ENCODE assay signal across 11 cellular contexts in the genomic region with DNA sequence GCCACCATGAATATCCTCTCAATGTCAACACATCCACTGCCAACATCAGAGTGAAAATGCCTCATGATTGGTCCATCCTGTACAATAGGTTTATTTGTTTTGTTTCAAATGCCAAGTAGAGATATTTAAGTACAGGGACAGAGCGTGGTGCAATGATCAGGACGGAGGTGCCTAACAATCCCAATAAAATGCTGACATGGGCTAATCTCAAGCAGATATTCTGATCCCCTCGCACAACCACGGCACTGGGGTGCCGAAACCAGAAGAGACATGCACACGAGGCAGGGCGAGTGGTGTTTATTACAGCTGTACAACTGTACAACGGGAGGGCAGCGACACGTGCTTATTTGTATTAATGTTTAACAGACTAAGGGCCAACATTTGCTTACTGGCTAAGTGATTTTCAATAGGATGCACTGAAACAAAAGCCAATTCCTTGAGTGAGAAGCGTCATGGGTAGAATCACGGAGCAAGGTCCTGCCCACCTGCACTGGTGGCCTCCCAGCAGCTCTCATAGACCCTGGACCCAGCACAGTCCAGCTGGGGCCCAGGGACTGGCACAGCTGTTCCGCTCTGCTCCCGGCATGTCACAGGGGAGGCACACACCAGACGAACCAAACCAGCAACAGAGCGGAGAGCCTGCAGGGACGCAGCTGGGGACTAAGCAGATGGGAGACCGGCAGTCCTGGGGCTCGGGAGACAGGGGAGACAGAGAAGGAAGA.
A peak's percentile ranks its signal among the peaks of the same experiment; 100 is the strongest.
DNase-seq lines count a peak whose midpoint lies in the region; ATAC-seq lines count a peak whose summit lies in the region.
"Had no signal": no experiment of that assay in that cellular context is flagged by ENCODE, and none has a peak within 500 bp of the region (broad histone marks: within the 10 kb centered on the region; RNA-seq: fewer than 3 reads in every experiment).

No MANE protein-coding gene starts in this region.

- peaks cover 57% of the 10 kb centered on the region for H3K4me1 Mint-ChIP-seq in T-helper 2 cell treated with Interferon-gamma antibody and Interleukin-4, amounts not matched to agents 5 μg/mL and 100 μg/mL, for 36 hours (ENCODE audit: low read depth)
- peaks cover 75% of the 10 kb centered on the region for H3K4me1 Mint-ChIP-seq in stimulated activated effector memory CD8-positive, alpha-beta T cell treated with anti-CD3 and anti-CD28 coated beads, Interleukin-12 subunit alpha, Interleukin-12 subunit beta, amount 100 ng/mL, for 72 hours

- no peak for ATAC-seq in stimulated activated effector memory CD8-positive, alpha-beta T cell treated with anti-CD3 and anti-CD28 coated beads, Interleukin-12 subunit alpha, Interleukin-12 subunit beta, amount 100 ng/mL, for 72 hours
- ATAC-seq in HG02870 (IDR thresholded peaks at IDR 0.05; ENCODE audit: unreplicated experiment) = no peak
- ATAC-seq: Panc1 had no signal

- DNase-seq in T-helper 2 cell treated with Interferon-gamma antibody and Interleukin-4, amounts not matched to agents 5 μg/mL and 100 μg/mL, for 36 hours (ENCODE audit: low spot score) = no peak
- no peak for DNase-seq in T-helper 2 cell
- DNase-seq in SJCRH30 = peak; percentile 43 to 65
- DNase-seq in stimulated activated effector memory CD8-positive, alpha-beta T cell treated with anti-CD3 and anti-CD28 coated beads, Interleukin-12 subunit alpha, Interleukin-12 subunit beta, amount 100 ng/mL, for 72 hours (ENCODE audit: low spot score in 2 of 2) = no peak
- no peak for DNase-seq in AG20443 (ENCODE audit: low spot score)
- no peak for DNase-seq in CD1c-positive myeloid dendritic cell (ENCODE audit: extremely low spot score)
- DNase-seq: activated CD4-positive, alpha-beta T cell treated with anti-CD3 and anti-CD28 coated beads for 48 hours had no signal

- H3K4me3 ChIP-seq in SJCRH30 = no peak overlapping the region
- H3K4me3 ChIP-seq: cardiac muscle cell had no signal

- H3K9me3 ChIP-seq in SJCRH30 (replicated peaks) = no peaks in the 10 kb centered on the region

- no peaks in the 10 kb centered on the region for H3K9me3 Mint-ChIP-seq in T-helper 2 cell treated with Interferon-gamma antibody and Interleukin-4, amounts not matched to agents 5 μg/mL and 100 μg/mL, for 36 hours
- H3K9me3 Mint-ChIP-seq in stimulated activated effector memory CD8-positive, alpha-beta T cell treated with anti-CD3 and anti-CD28 coated beads, Interleukin-12 subunit alpha, Interleukin-12 subunit beta, amount 100 ng/mL, for 72 hours = no peaks in the 10 kb centered on the region

- H3K36me3 Mint-ChIP-seq in T-helper 2 cell treated with Interferon-gamma antibody and Interleukin-4, amounts not matched to agents 5 μg/mL and 100 μg/mL, for 36 hours (ENCODE audit: low read depth) = peaks cover 11% of the 10 kb centered on the region
- H3K36me3 Mint-ChIP-seq in stimulated activated effector memory CD8-positive, alpha-beta T cell treated with anti-CD3 and anti-CD28 coated beads, Interleukin-12 subunit alpha, Interleukin-12 subunit beta, amount 100 ng/mL, for 72 hours = peaks cover 13% of the 10 kb centered on the region

- H3K4me3 Mint-ChIP-seq in T-helper 2 cell treated with Interferon-gamma antibody and Interleukin-4, amounts not matched to agents 5 μg/mL and 100 μg/mL, for 36 hours = peak overlapping the region; percentile 38
- peak overlapping the region; percentile 55 for H3K4me3 Mint-ChIP-seq in stimulated activated effector memory CD8-positive, alpha-beta T cell treated with anti-CD3 and anti-CD28 coated beads, Interleukin-12 subunit alpha, Interleukin-12 subunit beta, amount 100 ng/mL, for 72 hours

- peaks cover 34% of the 10 kb centered on the region for H3K4me1 ChIP-seq in SJCRH30

- peak overlapping the region; percentile 51 for H3K27ac Mint-ChIP-seq in T-helper 2 cell treated with Interferon-gamma antibody and Interleukin-4, amounts not matched to agents 5 μg/mL and 100 μg/mL, for 36 hours
- peak overlapping the region; percentile 38 for H3K27ac Mint-ChIP-seq in stimulated activated effector memory CD8-positive, alpha-beta T cell treated with anti-CD3 and anti-CD28 coated beads, Interleukin-12 subunit alpha, Interleukin-12 subunit beta, amount 100 ng/mL, for 72 hours

- H3K27me3 ChIP-seq in SJCRH30 (no peaks in the 10 kb centered on the region), layer of hippocampus (ENCODE audit: control insufficient read depth, insufficient read depth, low read length) (no peaks in the 10 kb centered on the region)
- H3K27me3 ChIP-seq: cardiac muscle cell had no signal

- no peak overlapping the region for H3K27ac ChIP-seq in SJCRH30
- peak overlapping the region; percentile 73 for H3K27ac ChIP-seq in layer of hippocampus (ENCODE audit: low read depth, low read length)
- H3K27ac ChIP-seq: cardiac muscle cell had no signal

- no peaks in the 10 kb centered on the region for H3K36me3 ChIP-seq in SJCRH30
- H3K36me3 ChIP-seq: cardiac muscle cell had no signal

- no peaks in the 10 kb centered on the region for H3K27me3 Mint-ChIP-seq in T-helper 2 cell treated with Interferon-gamma antibody and Interleukin-4, amounts not matched to agents 5 μg/mL and 100 μg/mL, for 36 hours (ENCODE audit: low read depth)

Comparison
In these comparisons a context has a peak if more than half of its experiments do, and no peak if none do; other contexts are left out.
1. DNase-seq: peak in SJCRH30 (2 of 2); none in T-helper 2 cell treated with Interferon-gamma antibody and Interleukin-4, amounts not matched to agents 5 μg/mL and 100 μg/mL, for 36 hours (single experiment), T-helper 2 cell (0 of 5), stimulated activated effector memory CD8-positive, alpha-beta T cell treated with anti-CD3 and anti-CD28 coated beads, Interleukin-12 subunit alpha, Interleukin-12 subunit beta, amount 100 ng/mL, for 72 hours (0 of 2), AG20443 (single experiment) and CD1c-positive myeloid dendritic cell (single experiment).